ENCODE assay signal across 30 cellular contexts in genomic region chr10:101189461-101190401, GRCh38. TPM values are rescaled to one million over a fixed set of nuclear protein-coding genes. Genes with fewer than 3 reads are reported as not detected.
A peak's percentile ranks its signal among the peaks of the same experiment; 100 is the strongest.
DNase-seq lines count a peak whose midpoint lies in the region; ATAC-seq and TF ChIP-seq lines count a peak whose summit lies in the region.
"Had no signal": no experiment of that assay in that cellular context is flagged by ENCODE, and none has a peak within 500 bp of the region (broad histone marks: within the 10 kb centered on the region; RNA-seq: fewer than 3 reads in every experiment).

No MANE protein-coding gene starts in this region.

- H3K4me1 ChIP-seq in HEK293 (ENCODE audit: control insufficient read depth, insufficient read depth, low read length), result no peaks in the 10 kb centered on the region
- peaks cover 9% of the 10 kb centered on the region for H3K4me1 ChIP-seq in OCI-LY7 (ENCODE audit: insufficient read depth, low read length, poor library complexity, severe bottlenecking)
- H3K4me1 ChIP-seq: colonic mucosa, heart right ventricle, prostate gland, stomach, upper lobe of left lung had no signal

- no peak overlapping the region for H3K4me3 Mint-ChIP-seq in mesothelial cell of epicardium
- H3K4me3 Mint-ChIP-seq: activated naive CD8-positive, alpha-beta T cell; activated T-cell treated with anti-CD3 and anti-CD28 coated beads, Interleukin-2, amount 50 U/mL, for 72 hours; B cell; brain; HFFc6; memory B cell; nephron had no signal

- no peak overlapping the region for H3K27ac Mint-ChIP-seq in mesothelial cell of epicardium
- H3K27ac Mint-ChIP-seq: activated naive CD8-positive, alpha-beta T cell; activated T-cell treated with anti-CD3 and anti-CD28 coated beads, Interleukin-2, amount 50 U/mL, for 72 hours; B cell; brain; HFFc6; memory B cell; nephron had no signal

- intact Hi-C loops in OCI-LY7 (cut with micrococcal nuclease; ENCODE audit: unreplicated experiment), result no loop called here

- POLR2A ChIA-PET in HEK293 (lab: Yijun Ruan, JAX), result no interaction called here
- POLR2A ChIA-PET in OCI-LY7 (lab: Charles Lee), result no interaction called here

- H3K36me3 ChIP-seq in HEK293 (ENCODE audit: control insufficient read depth in 2 of 2, insufficient read depth in 1 of 2, low read length in 2 of 2) (no peaks in the 10 kb centered on the region), OCI-LY7 (ENCODE audit: insufficient read depth, low read length) (no peaks in the 10 kb centered on the region)
- H3K36me3 ChIP-seq: colonic mucosa, heart right ventricle, prostate gland, stomach, upper lobe of left lung had no signal

- ATAC-seq in HG02763 (IDR thresholded peaks at IDR 0.05; ENCODE audit: unreplicated experiment), result no peak
- no peak for ATAC-seq in stimulated activated naive CD8-positive, alpha-beta T cell treated with anti-CD3 and anti-CD28 coated beads, Interleukin-15, Interleukin-2, amounts not matched to agents 100 U/mL and 50 U/mL, for 24 hours
- ATAC-seq: activated T-cell treated with anti-CD3 and anti-CD28 coated beads, Interleukin-2, amount 50 U/mL, for 72 hours; heart right ventricle had no signal

- peak overlapping the region; percentile 20 for H3K4me2 ChIP-seq in OCI-LY7 (ENCODE audit: low read length)
- H3K4me2 ChIP-seq: KMS-11 had no signal

- no peaks in the 10 kb centered on the region for H3K79me2 ChIP-seq in OCI-LY7 (ENCODE audit: insufficient read depth, low read depth, low read length)

- no TSS peak for BruUV-seq in OCI-LY7 (replicated peaks; lab: Mats Ljungman, UMichigan)

- no peaks in the 10 kb centered on the region for H3K9me2 ChIP-seq in OCI-LY7 (ENCODE audit: insufficient read depth, low read length)

- no peak overlapping the region for H3K27ac ChIP-seq in HEK293 (ENCODE audit: extremely low read depth, low read depth, low read length)
- H3K27ac ChIP-seq in OCI-LY7 (ENCODE audit: low read depth, low read length, poor library complexity, severe bottlenecking), result no peak overlapping the region
- H3K27ac ChIP-seq: colonic mucosa, heart right ventricle, KMS-11, prostate gland, RWPE1, stomach, upper lobe of left lung had no signal

- H3K4me3 ChIP-seq in HEK293 (ENCODE audit: low read depth, low read length), result no peak overlapping the region
- no peak overlapping the region for H3K4me3 ChIP-seq in OCI-LY7 (ENCODE audit: low read depth, low read length, poor library complexity, severe bottlenecking)
- H3K4me3 ChIP-seq: colonic mucosa, heart right ventricle, prostate gland, stomach, upper lobe of left lung had no signal

- CTCF ChIA-PET in HEK293 (lab: Yijun Ruan, JAX), result interaction anchor here (0.6 to 1.0 kb wide), 3 partner anchors 16 to 381 kb away, joined by 3 read pairs; no protein-coding TSS in a partner anchor
- CTCF ChIA-PET in OCI-LY7 (lab: Charles Lee; ENCODE audit: unreplicated experiment), result no interaction called here

- DNase-seq in NCI-H2029 (lab: John Stamatoyannopoulos, UW) (peak; percentile 41), NCI-H2029 treated with DMSO at 0.1 percent for 48 hours (lab: John Stamatoyannopoulos, UW) (no peak), OCI-LY7 (ENCODE audit: low spot score) (peak; percentile 39), mesenteric fat pad (ENCODE audit: low spot score) (peak; percentile 77), mesothelial cell of epicardium (ENCODE audit: low spot score in 2 of 2, unreplicated experiment in 2 of 2) (no peak)
- DNase-seq in stimulated activated naive CD8-positive, alpha-beta T cell treated with anti-CD3 and anti-CD28 coated beads, Interleukin-15, Interleukin-2, amounts not matched to agents 100 U/mL and 50 U/mL, for 24 hours, result no peak
- DNase-seq: activated CD4-positive, alpha-beta T cell treated with anti-CD3 and anti-CD28 coated beads for 1 hour; activated CD8-positive, alpha-beta memory T cell treated with anti-CD3 and anti-CD28 coated beads for 24 hours; activated T-cell treated with anti-CD3 and anti-CD28 coated beads, Interleukin-2, amount 50 U/mL, for 72 hours; colonic mucosa; heart right ventricle; HFFc6; kidney; NCI-H1048; stimulated activated CD4-positive, alpha-beta T cell treated with anti-CD3 and anti-CD28 coated beads, Interleukin-2, amount 100 ng/mL, for 24 hours; stomach; T1000; upper lobe of left lung had no signal

- no peak for TF ChIP-seq CTCF in HEK293 (tag by site-specific recombination; IDR thresholded peaks at IDR 0.05)
- no peak for TF ChIP-seq CTCF in OCI-LY7 (conservative IDR thresholded peaks at IDR 0.05; ENCODE audit: low read length)
- TF ChIP-seq CTCF in mesothelial cell of epicardium (IDR thresholded peaks at IDR 0.05; ENCODE audit: unreplicated experiment), result no peak

- H2AFZ ChIP-seq in OCI-LY7 (ENCODE audit: low read length), result no peak overlapping the region

- H3K9me3 ChIP-seq in HEK293 (ENCODE audit: control insufficient read depth, insufficient read depth, low read depth, low read length) (no peaks in the 10 kb centered on the region), OCI-LY7 (ENCODE audit: low read length) (no peaks in the 10 kb centered on the region)
- H3K9me3 ChIP-seq: colonic mucosa, heart right ventricle, prostate gland, stomach, upper lobe of left lung had no signal

- no peaks in the 10 kb centered on the region for H3K9me3 Mint-ChIP-seq in mesothelial cell of epicardium
- H3K9me3 Mint-ChIP-seq: activated T-cell treated with anti-CD3 and anti-CD28 coated beads, Interleukin-2, amount 50 U/mL, for 72 hours; HFFc6; memory B cell; nephron had no signal

- no peaks in the 10 kb centered on the region for H3K4me1 Mint-ChIP-seq in mesothelial cell of epicardium
- H3K4me1 Mint-ChIP-seq: B cell, brain, memory B cell, nephron had no signal

- no peaks in the 10 kb centered on the region for H4K20me1 ChIP-seq in OCI-LY7 (ENCODE audit: insufficient read depth, low read length)

- H3K36me3 Mint-ChIP-seq in mesothelial cell of epicardium, result no peaks in the 10 kb centered on the region
- H3K36me3 Mint-ChIP-seq: activated naive CD8-positive, alpha-beta T cell; brain; memory B cell had no signal

- H3K27me3 Mint-ChIP-seq in mesothelial cell of epicardium (ENCODE audit: low read depth), result peaks cover 32% of the 10 kb centered on the region

TF ChIP-seq in HEK293, 187 proteins besides CTCF, POLR2A, EP300 and RAD21:
- no peak for TF ChIP-seq REPIN1 (tag by site-specific recombination; IDR thresholded peaks at IDR 0.05; ENCODE audit: low read depth)
- TF ChIP-seq GLIS1 (tag by site-specific recombination; IDR thresholded peaks at IDR 0.05), result peak; percentile 36; the same call in 1 of the 2 replicates
- no peak for TF ChIP-seq ZNF626 (tag by site-specific recombination; IDR thresholded peaks at IDR 0.05)
- no peak for TF ChIP-seq ZNF354C (tag by site-specific recombination; IDR thresholded peaks at IDR 0.05; ENCODE audit: borderline replicate concordance, low read depth)
- no peak for TF ChIP-seq ZBTB20 (tag by site-specific recombination; IDR thresholded peaks at IDR 0.05)

RNA-seq across cellular contexts. Expression of gene LBX1, which starts 39.5 kb away (rescaled TPM):
- total RNA-seq in OCI-LY7 (2014; rRNA removed; shearing (Covaris generic)), result not detected in 2 replicates
- not detected in 2 replicates for total RNA-seq in OCI-LY7 (2022)
- total RNA-seq in mesenteric fat pad, result 0.10 TPM
- total RNA-seq in mesothelial cell of epicardium, result not detected in 3 replicates
- total RNA-seq: activated T-cell treated with anti-CD3 and anti-CD28 coated beads, Interleukin-2, amount 50 U/mL, for 72 hours; B cell; colonic mucosa; heart right ventricle; HFFc6; kidney; prostate gland; stomach had no signal

RNA-seq across cellular contexts. Expression of gene TLX1, which starts 58.6 kb away (rescaled TPM):
- not detected in 2 replicates for total RNA-seq in OCI-LY7 (2014; rRNA removed; shearing (Covaris generic))
- total RNA-seq in OCI-LY7 (2022) (not detected in 2 replicates), mesenteric fat pad (not detected), mesothelial cell of epicardium (not detected in 3 replicates)
- total RNA-seq: A172; activated T-cell treated with anti-CD3 and anti-CD28 coated beads, Interleukin-2, amount 50 U/mL, for 72 hours; B cell; HFFc6; kidney; skeletal muscle tissue; upper lobe of left lung had no signal

Comparison
In these comparisons a context has a peak if more than half of its experiments do, and no peak if none do; other contexts are left out.
1. DNase-seq: peak in NCI-H2029 (single experiment), OCI-LY7 (single experiment) and mesenteric fat pad (single experiment); none in NCI-H2029 treated with DMSO at 0.1 percent for 48 hours (single experiment), stimulated activated naive CD8-positive, alpha-beta T cell treated with anti-CD3 and anti-CD28 coated beads, Interleukin-15, Interleukin-2, amounts not matched to agents 100 U/mL and 50 U/mL, for 24 hours (single experiment) and mesothelial cell of epicardium (0 of 2).